ENCODE assay signal across 10 cellular contexts in the genomic region with DNA sequence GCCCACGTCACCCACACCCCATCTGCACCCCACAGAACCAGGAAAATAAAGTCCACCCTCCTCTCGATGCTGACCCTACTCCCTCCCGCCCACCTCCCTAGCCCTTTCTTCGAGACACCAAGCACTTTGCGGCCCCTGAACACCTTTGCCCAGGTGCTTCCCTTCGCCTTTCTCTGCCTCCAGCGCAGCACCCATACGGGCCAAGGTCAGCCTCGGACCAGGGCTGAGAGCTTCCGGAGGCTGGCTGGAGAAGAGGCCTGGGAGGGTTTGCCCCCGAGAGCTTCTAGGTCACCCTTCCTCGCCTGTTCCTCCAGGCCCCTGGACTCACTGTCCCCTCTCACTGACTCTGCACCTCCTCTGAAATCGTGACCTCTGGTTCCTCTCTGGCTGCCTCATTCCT. TPM values are rescaled to one million over a fixed set of nuclear protein-coding genes. Genes with fewer than 3 reads are reported as not detected.
DNase-seq lines count a peak whose midpoint lies in the region; ATAC-seq and TF ChIP-seq lines count a peak whose summit lies in the region.
"Had no signal": no experiment of that assay in that cellular context is flagged by ENCODE, and none has a peak within 500 bp of the region (broad histone marks: within the 10 kb centered on the region; RNA-seq: fewer than 3 reads in every experiment).

No MANE protein-coding gene starts in this region.

- intact Hi-C loops in MCF 10A (cut with micrococcal nuclease), result no loop called here
- intact Hi-C loops in mammary epithelial cell (cut with micrococcal nuclease), result no loop called here

- ATAC-seq in central memory CD8-positive, alpha-beta T cell (replicated peaks; ENCODE audit: extremely low read depth, poor library complexity, severe bottlenecking), result no peak
- ATAC-seq in GM21528 (IDR thresholded peaks at IDR 0.05; ENCODE audit: low FRiP score, unreplicated experiment), result no peak

- TF ChIP-seq CTCF in MCF 10A (IDR thresholded peaks at IDR 0.05; ENCODE audit: unreplicated experiment) (no peak), mammary epithelial cell (conservative IDR thresholded peaks at IDR 0.05 in 1 of 2, IDR thresholded peaks at IDR 0.05 in 1 of 2; ENCODE audit: extremely low read depth in 1 of 2, insufficient read depth in 1 of 2, low read depth in 1 of 2, low read length in 2 of 2) (no peak), type B pancreatic cell (conservative IDR thresholded peaks at IDR 0.05) (no peak)

- H3K27ac Mint-ChIP-seq in MCF 10A (ENCODE audit: low read depth, unreplicated experiment) (no peak overlapping the region), type B pancreatic cell (no peak overlapping the region)
- peak overlapping the region; percentile 78 for H3K27ac Mint-ChIP-seq in central memory CD8-positive, alpha-beta T cell (ENCODE audit: low read depth)

- H3K4me3 Mint-ChIP-seq in MCF 10A (ENCODE audit: unreplicated experiment) (peak overlapping the region; percentile 61), type B pancreatic cell (peak overlapping the region; percentile 53)
- H3K4me3 Mint-ChIP-seq in central memory CD8-positive, alpha-beta T cell, result no peak overlapping the region

- CTCF ChIA-PET in MCF 10A (lab: Yijun Ruan, JAX), result interaction anchor here (0.6 to 1.4 kb wide), 8 partner anchors 22 to 182 kb away, joined by 3 to 6 read pairs (median 4); a partner anchor contains a TSS
- CTCF ChIA-PET in mammary epithelial cell (lab: Charles Lee; ENCODE audit: low non-redundant PET), result interaction anchor here (0.6 to 0.7 kb wide), 2 partner anchors 117 to 131 kb away, joined by 4 to 5 read pairs; no protein-coding TSS in a partner anchor

- no peak overlapping the region for H3K4me3 ChIP-seq in mammary epithelial cell (replicated peaks in 1 of 3; ENCODE audit: insufficient read depth in 1 of 3, low read depth in 2 of 3, low read length in 3 of 3)
- no peak overlapping the region for H3K4me3 ChIP-seq in mucosa of stomach (ENCODE audit: low read length)

- no peaks in the 10 kb centered on the region for H4K20me1 ChIP-seq in mammary epithelial cell (ENCODE audit: insufficient read depth, low read length)

- BruUV-seq in MCF 10A (replicated peaks; lab: Mats Ljungman, UMichigan) (no TSS peak), mammary epithelial cell (replicated peaks; lab: Mats Ljungman, UMichigan) (no TSS peak)

- H3K4me1 ChIP-seq in mammary epithelial cell (ENCODE audit: insufficient read depth, low read length) (peaks cover 20% of the 10 kb centered on the region), mucosa of stomach (ENCODE audit: control insufficient read depth, insufficient read depth, low read length) (peaks cover 65% of the 10 kb centered on the region)

- H3K27me3 ChIP-seq in mammary epithelial cell (ENCODE audit: insufficient read depth, low read length) (peaks cover 11% of the 10 kb centered on the region), mucosa of stomach (ENCODE audit: control insufficient read depth, insufficient read depth, low read length) (peaks cover 18% of the 10 kb centered on the region)

- no peaks in the 10 kb centered on the region for H3K27me3 Mint-ChIP-seq in MCF 10A (ENCODE audit: insufficient read depth, unreplicated experiment)
- H3K27me3 Mint-ChIP-seq in central memory CD8-positive, alpha-beta T cell, result peaks cover 32% of the 10 kb centered on the region
- peaks cover 43% of the 10 kb centered on the region for H3K27me3 Mint-ChIP-seq in type B pancreatic cell

- H2AFZ ChIP-seq in mammary epithelial cell (ENCODE audit: low read depth, low read length), result no peak overlapping the region

- no peak overlapping the region for H3K27ac ChIP-seq in mammary epithelial cell (ENCODE audit: insufficient read depth, low read depth, low read length)

- dilution Hi-C loops in mammary epithelial cell (cut with HindIII; ENCODE audit: low sequenced_read_pairs), result no loop called here

- H3K79me2 ChIP-seq in mammary epithelial cell (ENCODE audit: insufficient read depth, low read length), result no peaks in the 10 kb centered on the region

- DNase-seq in MCF 10A (ENCODE audit: unreplicated experiment) (no peak), mammary epithelial cell (no peak), type B pancreatic cell (ENCODE audit: extremely low spot score, unreplicated experiment) (no peak), NCI-H2029 (lab: John Stamatoyannopoulos, UW) (no peak), kidney glomerular epithelial cell (lab: John Stamatoyannopoulos, UW) (no peak)
- DNase-seq in central memory CD8-positive, alpha-beta T cell (ENCODE audit: low spot score in 2 of 2), result no peak
- DNase-seq: stimulated activated CD4-positive, alpha-beta T cell treated with anti-CD3 and anti-CD28 coated beads, Interleukin-4, amount 100 ng/mL, for 1 hour had no signal

- POLR2A ChIA-PET in MCF 10A (lab: Yijun Ruan, JAX), result interaction anchor here (2.1 kb wide), 1 partner anchor 24 kb away, joined by 8 read pairs; a partner anchor contains a TSS

- H3K36me3 Mint-ChIP-seq in MCF 10A (ENCODE audit: insufficient read depth, unreplicated experiment) (peaks cover 7% of the 10 kb centered on the region), type B pancreatic cell (no peaks in the 10 kb centered on the region)
- H3K36me3 Mint-ChIP-seq in central memory CD8-positive, alpha-beta T cell (ENCODE audit: insufficient read depth), result peaks cover 5% of the 10 kb centered on the region

- no peaks in the 10 kb centered on the region for H3K36me3 ChIP-seq in mammary epithelial cell (ENCODE audit: insufficient read depth, low read length)
- H3K36me3 ChIP-seq in mucosa of stomach (ENCODE audit: control insufficient read depth, insufficient read depth, low read length), result no peaks in the 10 kb centered on the region

- H3K4me1 Mint-ChIP-seq in MCF 10A (ENCODE audit: insufficient read depth, unreplicated experiment) (peaks cover 9% of the 10 kb centered on the region), type B pancreatic cell (ENCODE audit: unreplicated experiment) (peaks cover 19% of the 10 kb centered on the region)
- H3K4me1 Mint-ChIP-seq in central memory CD8-positive, alpha-beta T cell, result peaks cover 12% of the 10 kb centered on the region

- H3K9ac ChIP-seq in mammary epithelial cell (ENCODE audit: insufficient read depth, low read length) (no peak overlapping the region), mucosa of stomach (ENCODE audit: low read length) (peak overlapping the region; percentile 62)

- H3K9me3 ChIP-seq in mammary epithelial cell (replicated peaks; ENCODE audit: insufficient read depth, low read length), result no peaks in the 10 kb centered on the region
- no peaks in the 10 kb centered on the region for H3K9me3 ChIP-seq in mucosa of stomach (ENCODE audit: control insufficient read depth, low read length)

- H3K4me2 ChIP-seq in mammary epithelial cell (ENCODE audit: insufficient read depth, low read depth, low read length), result no peak overlapping the region

- WGBS in mammary epithelial cell (ENCODE audit: low coverage, missing lambda C conversion rate), result 94% methylated on average over 11 of the region's 13 CpGs

- in situ Hi-C loops in mammary epithelial cell (cut with MboI; ENCODE audit: low sequenced_read_pairs in 2 of 2), result loop anchor here in 1 of 2 donors (10.0 kb wide), 1 partner anchor 121 kb away; a partner anchor contains a TSS

- H3K9me3 Mint-ChIP-seq in MCF 10A (ENCODE audit: unreplicated experiment) (no peaks in the 10 kb centered on the region), type B pancreatic cell (no peaks in the 10 kb centered on the region)
- H3K9me3 Mint-ChIP-seq in central memory CD8-positive, alpha-beta T cell, result no peaks in the 10 kb centered on the region

RNA-seq across cellular contexts. Expression of a gene that starts 2.7 kb away (rescaled TPM):
- total RNA-seq in MCF 10A (2022) (8.5 and 14.5 TPM in 2 replicates), mammary epithelial cell (10 to 100 TPM in 1 of 2 donors, 1 to 10 TPM in 1; 8.3 to 19.0 TPM), type B pancreatic cell (ENCODE audit: low replicate concordance) (23.3 and 23.4 TPM in 2 replicates)
- 9.5 TPM for polyA plus RNA-seq in mammary epithelial cell
- polyA minus RNA-seq in mammary epithelial cell, result 0.62 TPM

RNA-seq across cellular contexts. Expression of a gene that starts 4.4 kb away (rescaled TPM):
- total RNA-seq in MCF 10A (2022) (4.9 and 7.7 TPM in 2 replicates), mammary epithelial cell (1 to 10 TPM in 1 of 2 donors, not detected in 1; 1.6 TPM), type B pancreatic cell (ENCODE audit: low replicate concordance) (3.9 and 4.7 TPM in 2 replicates)
- 0.18 TPM for polyA plus RNA-seq in mammary epithelial cell
- not detected for polyA minus RNA-seq in mammary epithelial cell
- total RNA-seq: osteoblast had no signal

RNA-seq across cellular contexts. Expression of a gene that starts 14.4 kb away (rescaled TPM):
- 177 and 252 TPM in 2 replicates for total RNA-seq in MCF 10A (2022)
- 100 to 1,000 TPM in 1 of 2 donors, 10 to 100 TPM in 1; 31.8 to 133 TPM for total RNA-seq in mammary epithelial cell
- 45.4 TPM for polyA plus RNA-seq in mammary epithelial cell
- 13.2 TPM for polyA minus RNA-seq in mammary epithelial cell
- 43.9 and 46.1 TPM in 2 replicates for total RNA-seq in type B pancreatic cell (ENCODE audit: low replicate concordance)

RNA-seq across cellular contexts. Expression of a gene that starts 23.6 kb away (rescaled TPM):
- total RNA-seq in MCF 10A (2022) (16.4 and 17.7 TPM in 2 replicates), mammary epithelial cell (10 to 100 TPM; 11.3 to 23.2 TPM), type B pancreatic cell (ENCODE audit: low replicate concordance) (18.1 and 37.6 TPM in 2 replicates)
- polyA plus RNA-seq in mammary epithelial cell, result 21.3 TPM
- polyA minus RNA-seq in mammary epithelial cell, result 13.9 TPM

RNA-seq across cellular contexts. Expression of a gene that starts 23.8 kb away (rescaled TPM):
- total RNA-seq in MCF 10A (2022), result 99.8 and 136 TPM in 2 replicates
- 10 to 100 TPM; 56.2 to 92.0 TPM for total RNA-seq in mammary epithelial cell
- polyA plus RNA-seq in mammary epithelial cell, result 33.9 TPM
- polyA minus RNA-seq in mammary epithelial cell, result 155 TPM
- total RNA-seq in type B pancreatic cell (ENCODE audit: low replicate concordance), result 131 and 208 TPM in 2 replicates
